Comparison of ENCODE assay signal across 10 cellular contexts in genomic region chr2:218221015-218221414, GRCh38. TPM values are rescaled to one million over a fixed set of nuclear protein-coding genes. Genes with fewer than 3 reads are reported as not detected.
A peak's percentile ranks its signal among the peaks of the same experiment; 100 is the strongest.
DNase-seq lines count a peak whose midpoint lies in the region; ATAC-seq lines count a peak whose summit lies in the region.
"Had no signal": no experiment of that assay in that cellular context is flagged by ENCODE, and none has a peak within 500 bp of the region (broad histone marks: within the 10 kb centered on the region; RNA-seq: fewer than 3 reads in every experiment).

No MANE protein-coding gene starts in this region.

- peaks cover 26 to 42% of the 10 kb centered on the region in 2 donors for H3K36me3 Mint-ChIP-seq in activated T-cell treated with anti-CD3 and anti-CD28 coated beads, Interleukin-2, amount 50 U/mL, for 72 hours (ENCODE audit: insufficient read depth in 2 of 2)
- peaks cover 71% of the 10 kb centered on the region for H3K36me3 Mint-ChIP-seq in effector memory CD8-positive, alpha-beta T cell (ENCODE audit: insufficient read depth)
- peaks cover 55% of the 10 kb centered on the region for H3K36me3 Mint-ChIP-seq in stimulated activated memory B cell treated with anti-CD40 and anti-IgM and Interleukin-4, amounts not matched to agents 10 μg/mL and 1 μg/mL and 100 μg/mL, for 72 hours

- H3K9me3 Mint-ChIP-seq in activated T-cell treated with anti-CD3 and anti-CD28 coated beads, Interleukin-2, amount 50 U/mL, for 72 hours, result no peaks in the 10 kb centered on the region
- H3K9me3 Mint-ChIP-seq in effector memory CD8-positive, alpha-beta T cell, result no peaks in the 10 kb centered on the region
- no peaks in the 10 kb centered on the region for H3K9me3 Mint-ChIP-seq in stimulated activated memory B cell treated with anti-CD40 and anti-IgM and Interleukin-4, amounts not matched to agents 10 μg/mL and 1 μg/mL and 100 μg/mL, for 72 hours

- H3K4me1 Mint-ChIP-seq in activated T-cell treated with anti-CD3 and anti-CD28 coated beads, Interleukin-2, amount 50 U/mL, for 72 hours (ENCODE audit: low read depth), result peaks cover 85% of the 10 kb centered on the region
- H3K4me1 Mint-ChIP-seq in effector memory CD8-positive, alpha-beta T cell (ENCODE audit: low read depth in 2 of 2), result peaks cover 63 to 77% of the 10 kb centered on the region in 2 donors
- peaks cover 69% of the 10 kb centered on the region for H3K4me1 Mint-ChIP-seq in stimulated activated memory B cell treated with anti-CD40 and anti-IgM and Interleukin-4, amounts not matched to agents 10 μg/mL and 1 μg/mL and 100 μg/mL, for 72 hours

- ATAC-seq in activated T-cell treated with anti-CD3 and anti-CD28 coated beads, Interleukin-2, amount 50 U/mL, for 72 hours (replicated peaks in 1 of 2), result no peak
- ATAC-seq in effector memory CD8-positive, alpha-beta T cell (replicated peaks), result no peak
- ATAC-seq in stimulated activated memory B cell treated with anti-CD40 and anti-IgM and Interleukin-4, amounts not matched to agents 10 μg/mL and 1 μg/mL and 100 μg/mL, for 72 hours, result no peak
- ATAC-seq in HG03354 (IDR thresholded peaks at IDR 0.05; ENCODE audit: poor library complexity, severe bottlenecking, unreplicated experiment) (no peak), GM21786 (IDR thresholded peaks at IDR 0.05; ENCODE audit: unreplicated experiment) (no peak)
- ATAC-seq: heart right ventricle had no signal

- H3K27me3 Mint-ChIP-seq in activated T-cell treated with anti-CD3 and anti-CD28 coated beads, Interleukin-2, amount 50 U/mL, for 72 hours (ENCODE audit: low read depth), result no peaks in the 10 kb centered on the region
- no peaks in the 10 kb centered on the region for H3K27me3 Mint-ChIP-seq in effector memory CD8-positive, alpha-beta T cell
- no peaks in the 10 kb centered on the region for H3K27me3 Mint-ChIP-seq in stimulated activated memory B cell treated with anti-CD40 and anti-IgM and Interleukin-4, amounts not matched to agents 10 μg/mL and 1 μg/mL and 100 μg/mL, for 72 hours

- peak overlapping the region; percentile 99 for H3K27ac Mint-ChIP-seq in activated T-cell treated with anti-CD3 and anti-CD28 coated beads, Interleukin-2, amount 50 U/mL, for 72 hours
- H3K27ac Mint-ChIP-seq in effector memory CD8-positive, alpha-beta T cell, result peak overlapping the region; percentile 66 to 99
- H3K27ac Mint-ChIP-seq in stimulated activated memory B cell treated with anti-CD40 and anti-IgM and Interleukin-4, amounts not matched to agents 10 μg/mL and 1 μg/mL and 100 μg/mL, for 72 hours, result peak overlapping the region; percentile 89

- peak overlapping the region; percentile 89 to 99 for H3K4me3 Mint-ChIP-seq in activated T-cell treated with anti-CD3 and anti-CD28 coated beads, Interleukin-2, amount 50 U/mL, for 72 hours
- peak overlapping the region; percentile 88 to 93 for H3K4me3 Mint-ChIP-seq in effector memory CD8-positive, alpha-beta T cell
- peak overlapping the region; percentile 94 for H3K4me3 Mint-ChIP-seq in stimulated activated memory B cell treated with anti-CD40 and anti-IgM and Interleukin-4, amounts not matched to agents 10 μg/mL and 1 μg/mL and 100 μg/mL, for 72 hours

- no peak for DNase-seq in activated T-cell treated with anti-CD3 and anti-CD28 coated beads, Interleukin-2, amount 50 U/mL, for 72 hours
- DNase-seq in activated T-cell treated with anti-CD3 and anti-CD28 coated beads, Interleukin-2, amount 50 U/mL, for 1 hour, result no peak
- DNase-seq in RPMI8226, result peak; percentile 20
- DNase-seq in effector memory CD8-positive, alpha-beta T cell, result no peak
- no peak for DNase-seq in middle frontal gyrus (ENCODE audit: extremely low spot score, low spot score)
- DNase-seq: NCI-H2107 had no signal

RNA-seq across cellular contexts. Expression of gene ARPC2, which starts 4.0 kb away (rescaled TPM):
- total RNA-seq in activated T-cell treated with anti-CD3 and anti-CD28 coated beads, Interleukin-2, amount 50 U/mL, for 72 hours, result 100 to 1,000 TPM; 517 to 533 TPM

RNA-seq across cellular contexts. Expression of gene GPBAR1, which starts 39.8 kb away (rescaled TPM):
- total RNA-seq in activated T-cell treated with anti-CD3 and anti-CD28 coated beads, Interleukin-2, amount 50 U/mL, for 72 hours, result 1 to 10 TPM in 1 of 2 donors, under 1 TPM in 1; 0.76 to 1.4 TPM

RNA-seq across cellular contexts. Expression of gene AAMP, which starts 48.9 kb away (rescaled TPM):
- total RNA-seq in activated T-cell treated with anti-CD3 and anti-CD28 coated beads, Interleukin-2, amount 50 U/mL, for 72 hours, result 10 to 100 TPM; 51.7 to 63.0 TPM

RNA-seq across cellular contexts. Expression of gene PNKD, which starts 49.3 kb away (rescaled TPM):
- 10 to 100 TPM; 14.7 to 17.7 TPM for total RNA-seq in activated T-cell treated with anti-CD3 and anti-CD28 coated beads, Interleukin-2, amount 50 U/mL, for 72 hours

RNA-seq across cellular contexts. Expression of gene CXCR1, which starts 54.3 kb away (rescaled TPM):
- not detected for total RNA-seq in activated T-cell treated with anti-CD3 and anti-CD28 coated beads, Interleukin-2, amount 50 U/mL, for 72 hours
